35 cellular contexts compared by ENCODE assay signal in genomic region chr2:525021-525420, GRCh38.
"Had no signal": no experiment of that assay in that cellular context is flagged by ENCODE, and none has a peak within 500 bp of the region (broad histone marks: within the 10 kb centered on the region; RNA-seq: fewer than 3 reads in every experiment).

No MANE protein-coding gene starts in this region.

- H3K4me3 Mint-ChIP-seq: activated CD4-positive, alpha-beta memory T cell treated with anti-CD3 and anti-CD28 coated beads for 36 hours; activated CD4-positive, alpha-beta T cell treated with anti-CD3 and anti-CD28 coated beads for 36 hours; activated CD4-positive, alpha-beta T cell treated with anti-CD3 and anti-CD28 coated beads, Interleukin-2, amount 10 ng/mL, durations not matched to agents 24 days and 14 days; activated CD8-positive, alpha-beta memory T cell treated with anti-CD3 and anti-CD28 coated beads, Interleukin-2, amount 10 ng/mL, durations not matched to agents 7 days and 5 days; activated CD8-positive, alpha-beta T cell treated with anti-CD3 and anti-CD28 coated beads, Interleukin-2, amount 10 ng/mL, durations not matched to agents 7 days and 5 days; activated naive CD4-positive, alpha-beta T cell treated with anti-CD3 and anti-CD28 coated beads for 36 hours; activated naive CD4-positive, alpha-beta T cell treated with anti-CD3 and anti-CD28 coated beads, Interleukin-2, amount 50 U/mL, for 24 hours; activated naive CD8-positive, alpha-beta T cell treated with anti-CD3 and anti-CD28 coated beads for 36 hours; activated naive CD8-positive, alpha-beta T cell treated with anti-CD3 and anti-CD28 coated beads, Interleukin-2, amount 50 U/mL, for 24 hours; activated T-helper 1 cell treated with anti-CD3 and anti-CD28 coated beads, Interleukin-12 subunit alpha, Interleukin-12 subunit beta, Interleukin-2, Interleukin-4 antibody, amounts not matched to agents 30 ng/mL and 10 ng/mL and 1 ng/mL, durations not matched to agents 14 hours and 24 hours and 36 hours; brain; T-helper 17 cell; T-helper 2 cell treated with Interferon-gamma antibody and Interleukin-4, amounts not matched to agents 5 μg/mL and 100 μg/mL, for 36 hours had no signal

- H3K27me3 ChIP-seq: adrenal gland, cardiac muscle cell, colonic mucosa had no signal

- H3K4me1 ChIP-seq: adrenal gland, breast epithelium, colonic mucosa, esophagus squamous epithelium, gastroesophageal sphincter had no signal

- H3K36me3 Mint-ChIP-seq: activated CD4-positive, alpha-beta memory T cell treated with anti-CD3 and anti-CD28 coated beads for 36 hours; activated CD8-positive, alpha-beta memory T cell treated with anti-CD3 and anti-CD28 coated beads, Interleukin-2, amount 10 ng/mL, durations not matched to agents 7 days and 5 days; activated naive CD4-positive, alpha-beta T cell treated with anti-CD3 and anti-CD28 coated beads, Interleukin-2, amount 50 U/mL, for 24 hours; activated naive CD8-positive, alpha-beta T cell treated with anti-CD3 and anti-CD28 coated beads for 36 hours; brain had no signal

- H3K36me3 ChIP-seq: adrenal gland, breast epithelium, cardiac muscle cell, colonic mucosa, esophagus squamous epithelium, gastroesophageal sphincter had no signal

- ATAC-seq: activated CD4-positive, alpha-beta T cell treated with anti-CD3 and anti-CD28 coated beads for 36 hours; activated CD8-positive, alpha-beta memory T cell treated with anti-CD3 and anti-CD28 coated beads, Interleukin-2, amount 10 ng/mL, durations not matched to agents 7 days and 5 days; activated CD8-positive, alpha-beta T cell treated with anti-CD3 and anti-CD28 coated beads, Interleukin-2, amount 10 ng/mL, durations not matched to agents 7 days and 5 days; activated naive CD8-positive, alpha-beta T cell treated with anti-CD3 and anti-CD28 coated beads, Interleukin-2, amount 50 U/mL, for 24 hours; gastroesophageal sphincter; T-helper 17 cell had no signal

- H3K4me3 ChIP-seq: adrenal gland, breast epithelium, cardiac muscle cell, colonic mucosa, esophagus squamous epithelium, gastroesophageal sphincter had no signal

- H3K9me3 Mint-ChIP-seq: activated CD4-positive, alpha-beta T cell treated with anti-CD3 and anti-CD28 coated beads, Interleukin-2, amount 10 ng/mL, durations not matched to agents 24 days and 14 days; activated naive CD4-positive, alpha-beta T cell treated with anti-CD3 and anti-CD28 coated beads, Interleukin-2, amount 50 U/mL, for 24 hours; activated naive CD8-positive, alpha-beta T cell treated with anti-CD3 and anti-CD28 coated beads, Interleukin-2, amount 50 U/mL, for 24 hours; T-helper 2 cell treated with Interferon-gamma antibody and Interleukin-4, amounts not matched to agents 5 μg/mL and 100 μg/mL, for 36 hours had no signal

- H3K9me3 ChIP-seq: adrenal gland, colonic mucosa, esophagus squamous epithelium had no signal

- H3K27ac ChIP-seq: adrenal gland, breast epithelium, cardiac muscle cell, colonic mucosa, epithelial cell of prostate, esophagus squamous epithelium, gastroesophageal sphincter had no signal

- H3K27me3 Mint-ChIP-seq: activated naive CD8-positive, alpha-beta T cell treated with anti-CD3 and anti-CD28 coated beads for 36 hours had no signal

- H3K4me1 Mint-ChIP-seq: activated CD4-positive, alpha-beta T cell treated with anti-CD3 and anti-CD28 coated beads for 36 hours; activated CD4-positive, alpha-beta T cell treated with anti-CD3 and anti-CD28 coated beads, Interleukin-2, amount 10 ng/mL, durations not matched to agents 24 days and 14 days; activated CD8-positive, alpha-beta memory T cell treated with anti-CD3 and anti-CD28 coated beads, Interleukin-2, amount 10 ng/mL, durations not matched to agents 7 days and 5 days; activated naive CD4-positive, alpha-beta T cell treated with anti-CD3 and anti-CD28 coated beads, Interleukin-2, amount 50 U/mL, for 24 hours; activated naive CD8-positive, alpha-beta T cell treated with anti-CD3 and anti-CD28 coated beads for 36 hours; activated naive CD8-positive, alpha-beta T cell treated with anti-CD3 and anti-CD28 coated beads, Interleukin-2, amount 50 U/mL, for 24 hours; brain; T-helper 17 cell had no signal

- H3K27ac Mint-ChIP-seq: activated CD4-positive, alpha-beta memory T cell treated with anti-CD3 and anti-CD28 coated beads for 36 hours; activated CD4-positive, alpha-beta T cell treated with anti-CD3 and anti-CD28 coated beads for 36 hours; activated CD4-positive, alpha-beta T cell treated with anti-CD3 and anti-CD28 coated beads, Interleukin-2, amount 10 ng/mL, durations not matched to agents 24 days and 14 days; activated CD8-positive, alpha-beta memory T cell treated with anti-CD3 and anti-CD28 coated beads, Interleukin-2, amount 10 ng/mL, durations not matched to agents 7 days and 5 days; activated CD8-positive, alpha-beta T cell treated with anti-CD3 and anti-CD28 coated beads, Interleukin-2, amount 10 ng/mL, durations not matched to agents 7 days and 5 days; activated naive CD4-positive, alpha-beta T cell treated with anti-CD3 and anti-CD28 coated beads for 36 hours; activated naive CD4-positive, alpha-beta T cell treated with anti-CD3 and anti-CD28 coated beads, Interleukin-2, amount 50 U/mL, for 24 hours; activated naive CD8-positive, alpha-beta T cell treated with anti-CD3 and anti-CD28 coated beads for 36 hours; activated naive CD8-positive, alpha-beta T cell treated with anti-CD3 and anti-CD28 coated beads, Interleukin-2, amount 50 U/mL, for 24 hours; activated T-helper 1 cell treated with anti-CD3 and anti-CD28 coated beads, Interleukin-12 subunit alpha, Interleukin-12 subunit beta, Interleukin-2, Interleukin-4 antibody, amounts not matched to agents 30 ng/mL and 10 ng/mL and 1 ng/mL, durations not matched to agents 14 hours and 24 hours and 36 hours; activated T-helper 2 cell treated with anti-CD3 and anti-CD28 coated beads, Interferon-gamma antibody, Interleukin-2, Interleukin-4, amounts not matched to agents 10 μg/mL and 5 μg/mL and 100 μg/mL, durations not matched to agents 14 hours and 24 hours and 36 hours; brain; T-helper 17 cell; T-helper 2 cell treated with Interferon-gamma antibody and Interleukin-4, amounts not matched to agents 5 μg/mL and 100 μg/mL, for 36 hours had no signal

- DNase-seq: activated CD4-positive, alpha-beta memory T cell treated with anti-CD3 and anti-CD28 coated beads for 36 hours; activated CD4-positive, alpha-beta T cell treated with anti-CD3 and anti-CD28 coated beads for 36 hours; activated CD4-positive, alpha-beta T cell treated with anti-CD3 and anti-CD28 coated beads, Interleukin-2, amount 10 ng/mL, durations not matched to agents 24 days and 14 days; activated CD4-positive, CD25-positive, alpha-beta regulatory T cell; activated CD4-positive, CD25-positive, alpha-beta regulatory T cell treated with anti-CD3 and anti-CD28 coated beads, Interleukin-2, amount 50 U/mL, for 72 hours; activated CD8-positive, alpha-beta memory T cell treated with anti-CD3 and anti-CD28 coated beads, Interleukin-2, amount 10 ng/mL, durations not matched to agents 7 days and 5 days; activated CD8-positive, alpha-beta memory T cell treated with anti-CD3 and anti-CD28 coated beads, Interleukin-2, amount 50 U/mL, for 4 hours; activated CD8-positive, alpha-beta T cell treated with anti-CD3 and anti-CD28 coated beads, Interleukin-2, amount 10 ng/mL, durations not matched to agents 7 days and 5 days; activated effector memory CD4-positive, alpha-beta T cell treated with anti-CD3 and anti-CD28 coated beads, Interleukin-2, amount 50 U/mL, for 16 hours; activated naive CD4-positive, alpha-beta T cell treated with anti-CD3 and anti-CD28 coated beads for 36 hours; activated naive CD8-positive, alpha-beta T cell treated with anti-CD3 and anti-CD28 coated beads for 36 hours; activated naive CD8-positive, alpha-beta T cell treated with anti-CD3 and anti-CD28 coated beads, Interleukin-2, amount 50 U/mL, for 24 hours; activated T-cell treated with anti-CD3 and anti-CD28 coated beads, Interleukin-2, amount 50 U/mL, for 1 hour; activated T-cell treated with anti-CD3 and anti-CD28 coated beads, Interleukin-2, amount 50 U/mL, for 48 hours; adrenal gland; amygdala; aorta; central memory CD4-positive, alpha-beta T cell; cerebellar nuclear complex; colonic mucosa; effector CD8-positive, alpha-beta T cell; esophagus squamous epithelium; foreskin melanocyte; T-helper 1 cell; T-helper 17 cell; T1000 had no signal
